In the genomic region with DNA sequence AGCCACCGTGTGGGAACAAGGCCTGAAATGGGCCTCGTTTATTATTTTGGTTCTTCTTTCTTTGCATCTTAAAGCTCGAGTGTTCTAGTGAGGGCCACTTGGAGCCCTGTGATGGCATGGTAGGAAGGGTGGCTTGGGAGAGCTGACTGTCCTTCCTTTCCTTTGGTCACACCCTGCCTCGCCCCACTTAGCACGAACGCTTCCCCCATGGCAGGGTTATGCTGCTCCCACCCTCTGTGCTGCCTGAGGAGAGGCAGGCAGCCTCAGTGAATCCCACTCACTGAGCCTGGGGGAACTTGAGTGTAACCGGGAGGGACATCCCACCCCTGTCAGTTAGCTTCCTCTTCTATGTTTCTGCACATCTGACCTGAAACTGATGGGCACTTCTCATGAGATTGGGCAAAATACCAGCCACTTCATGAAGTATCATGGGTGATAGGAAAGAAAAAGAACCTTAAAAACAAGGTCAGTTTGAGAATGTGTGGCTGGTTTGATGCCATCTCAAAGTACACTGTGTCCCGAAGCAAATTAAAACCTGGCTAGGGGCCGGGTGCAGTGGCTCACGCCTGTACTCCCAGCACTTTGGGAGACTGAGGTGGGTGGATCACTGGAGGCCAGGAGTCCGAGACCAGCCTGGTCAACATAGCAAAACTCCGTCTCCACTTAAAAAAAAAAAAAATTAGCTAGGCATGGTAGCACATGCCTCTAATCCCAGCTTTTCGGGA, we compare ENCODE assay signal across 1 cellular context.
TF ChIP-seq lines count a peak whose summit lies in the region.

No MANE protein-coding gene starts in this region.

TF ChIP-seq in HepG2, 621 proteins besides CTCF, POLR2A, EP300 and RAD21:
- TF ChIP-seq ZEB1 (IDR thresholded peaks at IDR 0.05; ENCODE audit: insufficient replicate concordance, low read depth) (no peak), ZNF7 (CRISPR knock-in tag; IDR thresholded peaks at IDR 0.05) (no peak), ZNF891 (CRISPR knock-in tag; IDR thresholded peaks at IDR 0.05) (no peak), ZNF224 (CRISPR knock-in tag; IDR thresholded peaks at IDR 0.05) (no peak), ZFP62 (CRISPR knock-in tag; IDR thresholded peaks at IDR 0.05) (no peak), ZNF557 (CRISPR knock-in tag; IDR thresholded peaks at IDR 0.05) (no peak), ZNF577 (CRISPR knock-in tag; IDR thresholded peaks at IDR 0.05; ENCODE audit: borderline replicate concordance, low read depth) (no peak)
- TF ChIP-seq, protein P1, sequence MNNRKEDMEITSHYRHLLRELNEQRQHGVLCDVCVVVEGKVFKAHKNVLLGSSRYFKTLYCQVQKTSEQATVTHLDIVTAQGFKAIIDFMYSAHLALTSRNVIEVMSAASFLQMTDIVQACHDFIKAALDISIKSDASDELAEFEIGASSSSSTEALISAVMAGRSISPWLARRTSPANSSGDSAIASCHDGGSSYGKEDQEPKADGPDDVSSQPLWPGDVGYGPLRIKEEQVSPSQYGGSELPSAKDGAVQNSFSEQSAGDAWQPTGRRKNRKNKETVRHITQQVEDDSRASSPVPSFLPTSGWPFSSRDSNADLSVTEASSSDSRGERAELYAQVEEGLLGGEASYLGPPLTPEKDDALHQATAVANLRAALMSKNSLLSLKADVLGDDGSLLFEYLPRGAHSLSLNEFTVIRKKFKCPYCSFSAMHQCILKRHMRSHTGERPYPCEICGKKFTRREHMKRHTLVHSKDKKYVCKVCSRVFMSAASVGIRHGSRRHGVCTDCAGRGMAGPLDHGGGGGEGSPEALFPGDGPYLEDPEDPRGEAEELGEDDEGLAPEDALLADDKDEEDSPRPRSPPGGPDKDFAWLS (CRISPR knock-in tag; IDR thresholded peaks at IDR 0.05; ENCODE audit: borderline replicate concordance), result no peak
